In the genomic region with DNA sequence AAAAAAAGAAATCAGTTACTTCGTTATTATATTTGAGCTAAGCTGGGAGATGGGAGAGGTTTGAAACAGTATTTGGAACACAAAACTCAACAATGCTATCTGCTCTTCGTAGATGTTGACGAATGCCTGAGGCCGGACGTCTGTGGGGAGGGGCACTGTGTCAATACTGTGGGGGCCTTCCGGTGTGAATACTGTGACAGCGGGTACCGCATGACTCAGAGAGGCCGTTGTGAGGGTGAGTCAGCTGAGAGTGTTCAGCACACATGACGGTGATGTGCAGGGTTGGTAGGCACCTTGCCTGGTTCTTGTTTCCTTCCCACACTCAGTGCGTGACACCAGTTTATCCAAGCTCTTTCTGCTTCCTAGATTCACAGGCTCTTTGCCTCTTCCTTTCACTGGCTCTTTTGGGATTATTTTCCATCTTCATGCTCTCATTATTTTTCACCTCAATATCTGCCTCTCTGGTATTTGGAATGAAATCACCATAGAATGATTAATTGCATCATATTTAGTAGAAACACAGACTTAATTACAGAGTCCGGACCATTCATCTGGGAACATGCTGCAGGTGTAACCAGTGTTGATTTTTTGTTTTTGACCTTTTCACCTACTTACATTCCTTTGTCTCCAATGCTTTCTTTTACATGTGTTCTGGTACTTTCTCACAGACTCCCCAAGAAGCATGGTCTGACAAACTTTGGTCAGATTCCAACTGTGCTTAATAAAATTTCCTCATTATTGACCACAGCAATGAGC, we compare ENCODE assay signal across 1 cellular context.
A peak's percentile ranks its signal among the peaks of the same experiment; 100 is the strongest.
TF ChIP-seq lines count a peak whose summit lies in the region.

No MANE protein-coding gene starts in this region.

TF ChIP-seq in K562, 482 proteins besides CTCF, POLR2A, EP300 and RAD21 (continued from another document and continues in another):
- TF ChIP-seq, protein P1, sequence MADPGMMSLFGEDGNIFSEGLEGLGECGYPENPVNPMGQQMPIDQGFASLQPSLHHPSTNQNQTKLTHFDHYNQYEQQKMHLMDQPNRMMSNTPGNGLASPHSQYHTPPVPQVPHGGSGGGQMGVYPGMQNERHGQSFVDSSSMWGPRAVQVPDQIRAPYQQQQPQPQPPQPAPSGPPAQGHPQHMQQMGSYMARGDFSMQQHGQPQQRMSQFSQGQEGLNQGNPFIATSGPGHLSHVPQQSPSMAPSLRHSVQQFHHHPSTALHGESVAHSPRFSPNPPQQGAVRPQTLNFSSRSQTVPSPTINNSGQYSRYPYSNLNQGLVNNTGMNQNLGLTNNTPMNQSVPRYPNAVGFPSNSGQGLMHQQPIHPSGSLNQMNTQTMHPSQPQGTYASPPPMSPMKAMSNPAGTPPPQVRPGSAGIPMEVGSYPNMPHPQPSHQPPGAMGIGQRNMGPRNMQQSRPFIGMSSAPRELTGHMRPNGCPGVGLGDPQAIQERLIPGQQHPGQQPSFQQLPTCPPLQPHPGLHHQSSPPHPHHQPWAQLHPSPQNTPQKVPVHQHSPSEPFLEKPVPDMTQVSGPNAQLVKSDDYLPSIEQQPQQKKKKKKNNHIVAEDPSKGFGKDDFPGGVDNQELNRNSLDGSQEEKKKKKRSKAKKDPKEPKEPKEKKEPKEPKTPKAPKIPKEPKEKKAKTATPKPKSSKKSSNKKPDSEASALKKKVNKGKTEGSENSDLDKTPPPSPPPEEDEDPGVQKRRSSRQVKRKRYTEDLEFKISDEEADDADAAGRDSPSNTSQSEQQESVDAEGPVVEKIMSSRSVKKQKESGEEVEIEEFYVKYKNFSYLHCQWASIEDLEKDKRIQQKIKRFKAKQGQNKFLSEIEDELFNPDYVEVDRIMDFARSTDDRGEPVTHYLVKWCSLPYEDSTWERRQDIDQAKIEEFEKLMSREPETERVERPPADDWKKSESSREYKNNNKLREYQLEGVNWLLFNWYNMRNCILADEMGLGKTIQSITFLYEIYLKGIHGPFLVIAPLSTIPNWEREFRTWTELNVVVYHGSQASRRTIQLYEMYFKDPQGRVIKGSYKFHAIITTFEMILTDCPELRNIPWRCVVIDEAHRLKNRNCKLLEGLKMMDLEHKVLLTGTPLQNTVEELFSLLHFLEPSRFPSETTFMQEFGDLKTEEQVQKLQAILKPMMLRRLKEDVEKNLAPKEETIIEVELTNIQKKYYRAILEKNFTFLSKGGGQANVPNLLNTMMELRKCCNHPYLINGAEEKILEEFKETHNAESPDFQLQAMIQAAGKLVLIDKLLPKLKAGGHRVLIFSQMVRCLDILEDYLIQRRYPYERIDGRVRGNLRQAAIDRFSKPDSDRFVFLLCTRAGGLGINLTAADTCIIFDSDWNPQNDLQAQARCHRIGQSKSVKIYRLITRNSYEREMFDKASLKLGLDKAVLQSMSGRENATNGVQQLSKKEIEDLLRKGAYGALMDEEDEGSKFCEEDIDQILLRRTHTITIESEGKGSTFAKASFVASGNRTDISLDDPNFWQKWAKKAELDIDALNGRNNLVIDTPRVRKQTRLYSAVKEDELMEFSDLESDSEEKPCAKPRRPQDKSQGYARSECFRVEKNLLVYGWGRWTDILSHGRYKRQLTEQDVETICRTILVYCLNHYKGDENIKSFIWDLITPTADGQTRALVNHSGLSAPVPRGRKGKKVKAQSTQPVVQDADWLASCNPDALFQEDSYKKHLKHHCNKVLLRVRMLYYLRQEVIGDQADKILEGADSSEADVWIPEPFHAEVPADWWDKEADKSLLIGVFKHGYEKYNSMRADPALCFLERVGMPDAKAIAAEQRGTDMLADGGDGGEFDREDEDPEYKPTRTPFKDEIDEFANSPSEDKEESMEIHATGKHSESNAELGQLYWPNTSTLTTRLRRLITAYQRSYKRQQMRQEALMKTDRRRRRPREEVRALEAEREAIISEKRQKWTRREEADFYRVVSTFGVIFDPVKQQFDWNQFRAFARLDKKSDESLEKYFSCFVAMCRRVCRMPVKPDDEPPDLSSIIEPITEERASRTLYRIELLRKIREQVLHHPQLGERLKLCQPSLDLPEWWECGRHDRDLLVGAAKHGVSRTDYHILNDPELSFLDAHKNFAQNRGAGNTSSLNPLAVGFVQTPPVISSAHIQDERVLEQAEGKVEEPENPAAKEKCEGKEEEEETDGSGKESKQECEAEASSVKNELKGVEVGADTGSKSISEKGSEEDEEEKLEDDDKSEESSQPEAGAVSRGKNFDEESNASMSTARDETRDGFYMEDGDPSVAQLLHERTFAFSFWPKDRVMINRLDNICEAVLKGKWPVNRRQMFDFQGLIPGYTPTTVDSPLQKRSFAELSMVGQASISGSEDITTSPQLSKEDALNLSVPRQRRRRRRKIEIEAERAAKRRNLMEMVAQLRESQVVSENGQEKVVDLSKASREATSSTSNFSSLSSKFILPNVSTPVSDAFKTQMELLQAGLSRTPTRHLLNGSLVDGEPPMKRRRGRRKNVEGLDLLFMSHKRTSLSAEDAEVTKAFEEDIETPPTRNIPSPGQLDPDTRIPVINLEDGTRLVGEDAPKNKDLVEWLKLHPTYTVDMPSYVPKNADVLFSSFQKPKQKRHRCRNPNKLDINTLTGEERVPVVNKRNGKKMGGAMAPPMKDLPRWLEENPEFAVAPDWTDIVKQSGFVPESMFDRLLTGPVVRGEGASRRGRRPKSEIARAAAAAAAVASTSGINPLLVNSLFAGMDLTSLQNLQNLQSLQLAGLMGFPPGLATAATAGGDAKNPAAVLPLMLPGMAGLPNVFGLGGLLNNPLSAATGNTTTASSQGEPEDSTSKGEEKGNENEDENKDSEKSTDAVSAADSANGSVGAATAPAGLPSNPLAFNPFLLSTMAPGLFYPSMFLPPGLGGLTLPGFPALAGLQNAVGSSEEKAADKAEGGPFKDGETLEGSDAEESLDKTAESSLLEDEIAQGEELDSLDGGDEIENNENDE (IDR thresholded peaks at IDR 0.05; ENCODE audit: low read depth, low read length), result no peak
- TF ChIP-seq PHTF2 (CRISPR knock-in tag; IDR thresholded peaks at IDR 0.05) (no peak), SMARCA4 (IDR thresholded peaks at IDR 0.05) (peak; percentile 76), JUND (IDR thresholded peaks at IDR 0.05; ENCODE audit: borderline replicate concordance, low read depth, low read length) (peak; percentile 96), JUND (tag; IDR thresholded peaks at IDR 0.05; ENCODE audit: borderline replicate concordance, low read depth, low read length) (peak; percentile 91; the same call in 2 of the 3 replicates), NCOR1 (IDR thresholded peaks at IDR 0.05) (0 out of 2 replicates have a peak, but pooled peaks have one; percentile 11), HMGXB4 (CRISPR knock-in tag; IDR thresholded peaks at IDR 0.05) (no peak), RCOR1 (IDR thresholded peaks at IDR 0.05; ENCODE audit: borderline replicate concordance in 1 of 2, low read depth in 2 of 2, low read length in 2 of 2) (peak in 1 of 2 experiments; percentile 55; a peak in 1 of 4 replicates), CBX1 (IDR thresholded peaks at IDR 0.05; ENCODE audit: low read depth) (no peak), FOXA3 (CRISPR knock-in tag; conservative IDR thresholded peaks at IDR 0.05 in 1 of 2, IDR thresholded peaks at IDR 0.05 in 1 of 2) (peak; percentile 97), ZNF586 (CRISPR knock-in tag; conservative IDR thresholded peaks at IDR 0.05) (no peak), ZNF253 (CRISPR knock-in tag; conservative IDR thresholded peaks at IDR 0.05) (no peak), CTBP1 (IDR thresholded peaks at IDR 0.05; ENCODE audit: borderline replicate concordance) (peak; percentile 65; the same call in 1 of the 2 replicates), BRD4 (IDR thresholded peaks at IDR 0.05) (no peak), CEBPB (tag; IDR thresholded peaks at IDR 0.05) (peak; percentile 44), ZNF780A (CRISPR knock-in tag; IDR thresholded peaks at IDR 0.05) (no peak), MCM5 (IDR thresholded peaks at IDR 0.05; ENCODE audit: low read depth) (no peak), NFE2 (IDR thresholded peaks at IDR 0.05; ENCODE audit: low read depth) (peak; percentile 61; the same call in 1 of the 2 replicates), USF1 (CRISPR knock-in tag; IDR thresholded peaks at IDR 0.05) (peak; percentile 57), ETS2 (tag; IDR thresholded peaks at IDR 0.05; ENCODE audit: borderline replicate concordance, poor library complexity, severe bottlenecking) (no peak), SIN3B (IDR thresholded peaks at IDR 0.05; ENCODE audit: low read depth) (no peak), TCF3 (CRISPR knock-in tag; IDR thresholded peaks at IDR 0.05) (peak; percentile 55), C11orf30 (IDR thresholded peaks at IDR 0.05; ENCODE audit: low read depth) (peak; percentile 17; the same call in 1 of the 2 replicates), SAFB (IDR thresholded peaks at IDR 0.05; ENCODE audit: borderline replicate concordance, low read depth, low read length) (no peak)
- TF ChIP-seq, protein P2, sequence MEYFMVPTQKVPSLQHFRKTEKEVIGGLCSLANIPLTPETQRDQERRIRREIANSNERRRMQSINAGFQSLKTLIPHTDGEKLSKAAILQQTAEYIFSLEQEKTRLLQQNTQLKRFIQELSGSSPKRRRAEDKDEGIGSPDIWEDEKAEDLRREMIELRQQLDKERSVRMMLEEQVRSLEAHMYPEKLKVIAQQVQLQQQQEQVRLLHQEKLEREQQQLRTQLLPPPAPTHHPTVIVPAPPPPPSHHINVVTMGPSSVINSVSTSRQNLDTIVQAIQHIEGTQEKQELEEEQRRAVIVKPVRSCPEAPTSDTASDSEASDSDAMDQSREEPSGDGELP (CRISPR knock-in tag; IDR thresholded peaks at IDR 0.05; ENCODE audit: borderline replicate concordance), result peak; percentile 76
- TF ChIP-seq, protein P3, sequence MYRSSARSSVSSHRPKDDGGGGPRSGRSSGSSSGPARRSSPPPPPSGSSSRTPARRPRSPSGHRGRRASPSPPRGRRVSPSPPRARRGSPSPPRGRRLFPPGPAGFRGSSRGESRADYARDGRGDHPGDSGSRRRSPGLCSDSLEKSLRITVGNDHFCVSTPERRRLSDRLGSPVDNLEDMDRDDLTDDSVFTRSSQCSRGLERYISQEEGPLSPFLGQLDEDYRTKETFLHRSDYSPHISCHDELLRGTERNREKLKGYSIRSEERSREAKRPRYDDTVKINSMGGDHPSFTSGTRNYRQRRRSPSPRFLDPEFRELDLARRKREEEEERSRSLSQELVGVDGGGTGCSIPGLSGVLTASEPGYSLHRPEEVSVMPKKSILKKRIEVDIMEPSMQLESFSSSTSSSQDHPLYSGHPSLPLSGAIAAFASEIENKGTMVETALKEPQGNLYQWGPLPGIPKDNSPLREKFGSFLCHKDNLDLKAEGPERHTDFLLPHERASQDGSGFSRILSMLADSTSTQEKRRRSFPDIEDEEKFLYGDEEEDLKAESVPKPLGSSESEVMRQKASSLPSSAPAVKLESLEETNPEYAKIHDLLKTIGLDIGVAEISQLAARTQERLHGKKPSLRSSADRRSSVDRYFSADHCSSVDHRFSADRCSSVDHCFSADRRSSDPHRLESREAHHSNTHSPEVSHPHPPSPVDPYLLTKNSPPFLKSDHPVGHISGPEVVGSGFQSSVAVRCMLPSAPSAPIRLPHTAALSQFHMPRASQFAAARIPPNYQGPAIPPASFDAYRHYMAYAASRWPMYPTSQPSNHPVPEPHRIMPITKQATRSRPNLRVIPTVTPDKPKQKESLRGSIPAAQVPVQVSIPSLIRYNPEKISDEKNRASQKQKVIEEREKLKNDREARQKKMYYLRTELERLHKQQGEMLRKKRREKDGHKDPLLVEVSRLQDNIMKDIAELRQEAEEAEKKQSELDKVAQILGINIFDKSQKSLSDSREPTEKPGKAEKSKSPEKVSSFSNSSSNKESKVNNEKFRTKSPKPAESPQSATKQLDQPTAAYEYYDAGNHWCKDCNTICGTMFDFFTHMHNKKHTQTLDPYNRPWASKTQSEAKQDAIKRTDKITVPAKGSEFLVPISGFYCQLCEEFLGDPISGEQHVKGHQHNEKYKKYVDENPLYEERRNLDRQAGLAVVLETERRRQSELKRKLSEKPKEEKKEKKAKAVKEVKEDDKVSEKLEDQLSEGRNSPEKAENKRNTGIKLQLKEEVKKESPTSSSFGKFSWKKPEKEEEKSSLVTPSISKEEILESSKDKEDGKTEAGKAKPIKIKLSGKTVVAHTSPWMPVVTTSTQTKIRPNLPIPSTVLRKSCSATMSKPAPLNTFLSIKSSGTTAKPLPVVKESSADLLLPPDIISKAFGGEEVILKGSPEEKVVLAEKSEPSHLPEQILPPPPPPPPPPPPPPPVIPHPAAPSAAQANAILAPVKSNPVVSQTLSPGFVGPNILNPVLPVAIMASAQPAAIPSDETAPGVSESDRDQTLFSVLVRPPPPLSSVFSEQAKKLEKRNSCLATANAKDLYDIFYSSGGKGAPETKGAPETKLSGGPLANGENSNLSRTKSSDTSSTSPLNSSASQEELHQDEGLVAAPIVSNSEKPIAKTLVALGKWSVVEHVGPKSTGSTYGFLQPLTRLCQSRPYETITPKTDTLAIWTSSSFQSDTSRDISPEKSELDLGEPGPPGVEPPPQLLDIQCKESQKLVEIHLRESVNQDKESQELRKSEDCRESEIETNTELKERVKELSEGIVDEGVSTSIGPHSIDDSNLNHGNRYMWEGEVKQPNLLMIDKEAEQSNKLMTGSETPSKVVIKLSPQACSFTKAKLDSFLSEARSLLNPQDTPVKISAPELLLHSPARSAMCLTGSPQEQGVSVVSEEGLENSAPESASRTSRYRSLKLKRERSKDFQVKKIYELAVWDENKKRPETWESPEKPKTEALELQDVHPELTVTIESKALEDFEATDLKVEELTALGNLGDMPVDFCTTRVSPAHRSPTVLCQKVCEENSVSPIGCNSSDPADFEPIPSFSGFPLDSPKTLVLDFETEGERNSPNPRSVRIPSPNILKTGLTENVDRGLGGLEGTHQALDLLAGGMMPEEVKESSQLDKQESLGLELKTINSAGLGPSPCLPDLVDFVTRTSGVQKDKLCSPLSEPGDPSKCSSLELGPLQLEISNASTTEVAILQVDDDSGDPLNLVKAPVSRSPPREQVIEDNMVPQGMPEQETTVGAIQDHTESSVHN (IDR thresholded peaks at IDR 0.05; ENCODE audit: borderline replicate concordance in 1 of 2, low read depth in 1 of 2), result peak in 1 of 2 experiments; percentile 53; a peak in 1 of 4 replicates
